Comparison of ENCODE assay signal across 8 cellular contexts in genomic region chr2:42722328-42723190, GRCh38. TPM values are rescaled to one million over a fixed set of nuclear protein-coding genes. Genes with fewer than 3 reads are reported as not detected.
DNase-seq lines count a peak whose midpoint lies in the region; ATAC-seq and TF ChIP-seq lines count a peak whose summit lies in the region.

No MANE protein-coding gene starts in this region.

- H3K9me3 ChIP-seq in smooth muscle cell (replicated peaks; ENCODE audit: low read depth) = no peaks in the 10 kb centered on the region

- CTCF ChIA-PET in activated CD4-positive, alpha-beta memory T cell treated with anti-CD3 and anti-CD28 coated beads for 36 hours (lab: Charles Lee) = no interaction called here

- no peak overlapping the region for H3K4me3 Mint-ChIP-seq in activated CD4-positive, alpha-beta memory T cell treated with anti-CD3 and anti-CD28 coated beads for 36 hours

- H3K27me3 Mint-ChIP-seq in activated CD4-positive, alpha-beta memory T cell treated with anti-CD3 and anti-CD28 coated beads for 36 hours = no peaks in the 10 kb centered on the region

- H2AFZ ChIP-seq in smooth muscle cell (ENCODE audit: low read depth) = no peak overlapping the region

- no peak overlapping the region for H3K27ac Mint-ChIP-seq in activated CD4-positive, alpha-beta memory T cell treated with anti-CD3 and anti-CD28 coated beads for 36 hours

- H4K20me1 ChIP-seq in smooth muscle cell (ENCODE audit: low read depth) = no peaks in the 10 kb centered on the region

- peaks cover 1% of the 10 kb centered on the region for H3K4me1 ChIP-seq in smooth muscle cell (ENCODE audit: low read depth)

- H3K36me3 ChIP-seq in smooth muscle cell (ENCODE audit: low read depth) = no peaks in the 10 kb centered on the region

- ATAC-seq in GM21528 (IDR thresholded peaks at IDR 0.05; ENCODE audit: low FRiP score, unreplicated experiment) (peak; percentile 97), Right ventricle myocardium superior (ENCODE audit: poor library complexity) (peak; percentile 91)

- peaks cover 12% of the 10 kb centered on the region for H3F3A ChIP-seq in smooth muscle cell (ENCODE audit: low read depth)

- H3K4me2 ChIP-seq in smooth muscle cell = peak overlapping the region; percentile 76

- intact Hi-C loops in activated CD4-positive, alpha-beta memory T cell treated with anti-CD3 and anti-CD28 coated beads for 36 hours (cut with micrococcal nuclease) = no loop called here
- intact Hi-C loops in Right ventricle myocardium superior (cut with DNase I) = no loop called here

- peaks cover 10% of the 10 kb centered on the region for H3K4me1 Mint-ChIP-seq in activated CD4-positive, alpha-beta memory T cell treated with anti-CD3 and anti-CD28 coated beads for 36 hours (ENCODE audit: low read depth)

- no peaks in the 10 kb centered on the region for H3K9me3 Mint-ChIP-seq in activated CD4-positive, alpha-beta memory T cell treated with anti-CD3 and anti-CD28 coated beads for 36 hours

- H3K79me2 ChIP-seq in smooth muscle cell (ENCODE audit: low read depth) = no peaks in the 10 kb centered on the region

- 47% methylated on average over 7 of the region's 7 CpGs for WGBS in smooth muscle cell (ENCODE audit: low lambda C conversion rate)

- DNase-seq in NCI-H2107 treated with DMSO at 0.1 percent for 48 hours (lab: John Stamatoyannopoulos, UW; ENCODE audit: unreplicated experiment) (peak; percentile 52), NCI-H2107 (lab: John Stamatoyannopoulos, UW) (no peak), HPDE6-E6E7 (ENCODE audit: extremely low spot score) (peak; percentile 40), Right ventricle myocardium superior (peak; percentile 48), smooth muscle cell (lab: John Stamatoyannopoulos, UW; ENCODE audit: unreplicated experiment) (no peak), iPS-NIHi11 (ENCODE audit: low spot score) (no peak)
- DNase-seq in activated CD4-positive, alpha-beta memory T cell treated with anti-CD3 and anti-CD28 coated beads for 36 hours = peak; percentile 58

- no peaks in the 10 kb centered on the region for H3K27me3 ChIP-seq in smooth muscle cell (ENCODE audit: low read depth)

- peaks cover 3% of the 10 kb centered on the region for H3K36me3 Mint-ChIP-seq in activated CD4-positive, alpha-beta memory T cell treated with anti-CD3 and anti-CD28 coated beads for 36 hours

- peak overlapping the region; percentile 94 for H3K27ac ChIP-seq in smooth muscle cell (ENCODE audit: low read depth)

- POLR2A ChIA-PET in activated CD4-positive, alpha-beta memory T cell treated with anti-CD3 and anti-CD28 coated beads for 36 hours (lab: Charles Lee) = interaction anchor here (1.0 kb wide), 1 partner anchor 88 kb away, joined by 3 read pairs; no protein-coding TSS in a partner anchor

- no peak for TF ChIP-seq CTCF in smooth muscle cell (IDR thresholded peaks at IDR 0.05; ENCODE audit: borderline replicate concordance, insufficient read depth, poor library complexity, severe bottlenecking)

- peak overlapping the region; percentile 13 for H3K4me3 ChIP-seq in smooth muscle cell

- peak overlapping the region; percentile 79 for H3K9ac ChIP-seq in smooth muscle cell (ENCODE audit: low read depth)

RNA-seq across cellular contexts. Expression of gene OXER1, which starts 41.4 kb away (rescaled TPM):
- total RNA-seq in activated CD4-positive, alpha-beta memory T cell treated with anti-CD3 and anti-CD28 coated beads for 36 hours = not detected
- 0.40 TPM for total RNA-seq in Right ventricle myocardium superior
- 0.54 TPM in 1 of 2 replicates, not detected in the other for total RNA-seq in smooth muscle cell
- polyA plus RNA-seq in smooth muscle cell = 2.2 and 2.6 TPM in 2 replicates

Comparison
In these comparisons a context has a peak if more than half of its experiments do, and no peak if none do; other contexts are left out.
1. DNase-seq: peak in NCI-H2107 treated with DMSO at 0.1 percent for 48 hours (single experiment), HPDE6-E6E7 (single experiment), activated CD4-positive, alpha-beta memory T cell treated with anti-CD3 and anti-CD28 coated beads for 36 hours (single experiment) and Right ventricle myocardium superior (single experiment); none in NCI-H2107 (single experiment), smooth muscle cell (single experiment) and iPS-NIHi11 (single experiment).